ENCODE assay signal across 9 cellular contexts in genomic region chr22:44752285-44753188, GRCh38. TPM values are rescaled to one million over a fixed set of nuclear protein-coding genes. Genes with fewer than 3 reads are reported as not detected.
DNase-seq lines count a peak whose midpoint lies in the region; ATAC-seq and TF ChIP-seq lines count a peak whose summit lies in the region.
"Had no signal": no experiment of that assay in that cellular context is flagged by ENCODE, and none has a peak within 500 bp of the region (broad histone marks: within the 10 kb centered on the region; RNA-seq: fewer than 3 reads in every experiment).

ARHGAP8 (plus strand) TSS chr22:44752575; CDS start chr22:44786528, 33,953 bp downstream.

- H3K9me3 ChIP-seq in left ventricle myocardium inferior (replicated peaks), result peaks cover 8% of the 10 kb centered on the region
- H3K9me3 ChIP-seq in heart left ventricle, result peaks cover 0 to 9% (median 0%) of the 10 kb centered on the region in 12 donors
- no peaks in the 10 kb centered on the region for H3K9me3 ChIP-seq in upper lobe of right lung

- no peaks in the 10 kb centered on the region for H3K9me3 Mint-ChIP-seq in activated naive CD8-positive, alpha-beta T cell treated with anti-CD3 and anti-CD28 coated beads for 36 hours
- H3K9me3 Mint-ChIP-seq: T-helper 1 cell treated with Interleukin-12 subunit alpha and Interleukin-12 subunit beta and Interleukin-4 antibody, amounts not matched to agents 30 μg/mL and 1 μg/mL, for 36 hours had no signal

- no peak for TF ChIP-seq POLR2A in heart left ventricle (IDR thresholded peaks at IDR 0.05)

- TF ChIP-seq CTCF in left ventricle myocardium inferior (IDR thresholded peaks at IDR 0.05; ENCODE audit: borderline replicate concordance) (no peak), heart left ventricle (IDR thresholded peaks at IDR 0.05) (no peak), upper lobe of right lung (IDR thresholded peaks at IDR 0.05) (no peak)

- H3K36me3 ChIP-seq in left ventricle myocardium inferior (no peaks in the 10 kb centered on the region), heart left ventricle (no peaks in the 10 kb centered on the region), upper lobe of right lung (no peaks in the 10 kb centered on the region)

- H3K4me3 ChIP-seq in left ventricle myocardium inferior, result peak within 1 kb of the TSS; percentile 48
- peak within 1 kb of the TSS in 4 of 12 donors; percentile 15 to 39 (median 32) for H3K4me3 ChIP-seq in heart left ventricle
- H3K4me3 ChIP-seq in upper lobe of right lung, result peak within 1 kb of the TSS; percentile 40

- H3K36me3 Mint-ChIP-seq in activated naive CD8-positive, alpha-beta T cell treated with anti-CD3 and anti-CD28 coated beads for 36 hours, result no peaks in the 10 kb centered on the region

- H3K27ac ChIP-seq in left ventricle myocardium inferior (replicated peaks) (no peak within 1 kb of the TSS), heart left ventricle (no peak within 1 kb of the TSS), upper lobe of right lung (peak within 1 kb of the TSS; percentile 58)

- intact Hi-C loops in left ventricle myocardium inferior (cut with micrococcal nuclease), result no loop called here
- intact Hi-C loops in heart left ventricle (cut with DNase I), result no loop called here
- intact Hi-C loops in upper lobe of right lung (cut with DNase I), result no loop called here

- peaks cover 52% of the 10 kb centered on the region for H3K27me3 Mint-ChIP-seq in activated naive CD8-positive, alpha-beta T cell treated with anti-CD3 and anti-CD28 coated beads for 36 hours

- H3K4me3 Mint-ChIP-seq in activated naive CD8-positive, alpha-beta T cell treated with anti-CD3 and anti-CD28 coated beads for 36 hours, result peak within 1 kb of the TSS; percentile 81
- H3K4me3 Mint-ChIP-seq: T-helper 1 cell treated with Interleukin-12 subunit alpha and Interleukin-12 subunit beta and Interleukin-4 antibody, amounts not matched to agents 30 μg/mL and 1 μg/mL, for 36 hours had no signal

- no peak for ATAC-seq in heart left ventricle
- peak; percentile 32 for ATAC-seq in left lobe of liver
- peak; percentile 90 for ATAC-seq in upper lobe of right lung
- ATAC-seq in HG03135 (IDR thresholded peaks at IDR 0.05; ENCODE audit: unreplicated experiment), result no peak
- no peak for ATAC-seq in GM21360 (IDR thresholded peaks at IDR 0.05; ENCODE audit: unreplicated experiment)

- H3K27ac Mint-ChIP-seq in activated naive CD8-positive, alpha-beta T cell treated with anti-CD3 and anti-CD28 coated beads for 36 hours, result peak within 1 kb of the TSS; percentile 45
- H3K27ac Mint-ChIP-seq: T-helper 1 cell treated with Interleukin-12 subunit alpha and Interleukin-12 subunit beta and Interleukin-4 antibody, amounts not matched to agents 30 μg/mL and 1 μg/mL, for 36 hours had no signal

- DNase-seq in left ventricle myocardium inferior (no peak), heart left ventricle (no peak), left lobe of liver (ENCODE audit: low spot score) (no peak), upper lobe of right lung (peak; percentile 87), dedifferentiated amniotic fluid mesenchymal stem cell (ENCODE audit: extremely low spot score) (no peak)
- DNase-seq in activated naive CD8-positive, alpha-beta T cell treated with anti-CD3 and anti-CD28 coated beads for 36 hours, result peak; percentile 35

- H3K4me1 ChIP-seq in left ventricle myocardium inferior (peaks cover 13% of the 10 kb centered on the region), heart left ventricle (peaks cover 0 to 9% (median 0%) of the 10 kb centered on the region in 12 donors), upper lobe of right lung (no peaks in the 10 kb centered on the region)

- WGBS in heart left ventricle, 4 donors, result 3 to 5% (median 3%) methylated on average over 40 to 77 of the region's 78 CpGs

- H3K27me3 ChIP-seq in left ventricle myocardium inferior (ENCODE audit: low read depth) (peaks cover 96% of the 10 kb centered on the region), heart left ventricle (peaks cover 11 to 67% (median 47%) of the 10 kb centered on the region in 9 donors), upper lobe of right lung (peaks cover 35% of the 10 kb centered on the region)

- H3K4me1 Mint-ChIP-seq in activated naive CD8-positive, alpha-beta T cell treated with anti-CD3 and anti-CD28 coated beads for 36 hours, result peaks cover 5% of the 10 kb centered on the region

RNA-seq across cellular contexts. Expression of gene ARHGAP8, which starts in this region (rescaled TPM):
- total RNA-seq in left ventricle myocardium inferior, result not detected
- total RNA-seq in heart left ventricle, result 1 to 10 TPM in 1 of 9 donors, under 1 TPM in 2, not detected in 6; 0.17 to 1.3 (median 0.28) TPM
- under 1 TPM in 1 of 2 donors, not detected in 1; 0.08 TPM for polyA plus RNA-seq in heart left ventricle
- total RNA-seq in activated naive CD8-positive, alpha-beta T cell treated with anti-CD3 and anti-CD28 coated beads for 36 hours, result 1 to 10 TPM; 3.2 TPM
- 0.98 TPM for total RNA-seq in left lobe of liver
- total RNA-seq in upper lobe of right lung, result 18.1 TPM

Comparison
In these comparisons a context has a peak if more than half of its experiments do, and no peak if none do; other contexts are left out.
1. Peak in ATAC-seq in left lobe of liver; RNA of the gene not detected or under 1 TPM.
2. DNase-seq: peak in activated naive CD8-positive, alpha-beta T cell treated with anti-CD3 and anti-CD28 coated beads for 36 hours (single experiment) and upper lobe of right lung (single experiment); none in left ventricle myocardium inferior (single experiment), heart left ventricle (0 of 5), left lobe of liver (single experiment) and dedifferentiated amniotic fluid mesenchymal stem cell (single experiment).